In genomic region chr11:110125632-110126031, GRCh38 we compare ENCODE assay signal across 12 cellular contexts. TPM values are rescaled to one million over a fixed set of nuclear protein-coding genes. Genes with fewer than 3 reads are reported as not detected.
DNase-seq lines count a peak whose midpoint lies in the region; ATAC-seq and TF ChIP-seq lines count a peak whose summit lies in the region.
"Had no signal": no experiment of that assay in that cellular context is flagged by ENCODE, and none has a peak within 500 bp of the region (broad histone marks: within the 10 kb centered on the region; RNA-seq: fewer than 3 reads in every experiment).

No MANE protein-coding gene starts in this region.

- H2AFZ ChIP-seq in MM.1S (ENCODE audit: low read length): no peak overlapping the region

- peak; percentile 43 to 87 (median 64) for ATAC-seq in right lobe of liver
- ATAC-seq in activated CD4-positive, alpha-beta T cell treated with anti-CD3 and anti-CD28 coated beads for 36 hours: no peak
- no peak for ATAC-seq in upper lobe of left lung (ENCODE audit: low FRiP score in 2 of 2)
- ATAC-seq: activated naive CD8-positive, alpha-beta T cell treated with anti-CD3 and anti-CD28 coated beads, Interleukin-2, amount 50 U/mL, for 24 hours had no signal

- peak; percentile 8 for DNase-seq in ACHN
- DNase-seq in MM.1S: peak; percentile 49
- peak; percentile 68 for DNase-seq in epithelial cell of proximal tubule (ENCODE audit: low read depth)
- DNase-seq in right lobe of liver: no peak
- DNase-seq in activated CD4-positive, alpha-beta T cell treated with anti-CD3 and anti-CD28 coated beads for 36 hours: no peak
- DNase-seq in NCI-H2081 treated with DMSO at 0.1 percent for 48 hours (lab: John Stamatoyannopoulos, UW): no peak
- DNase-seq in GM10266 (ENCODE audit: extremely low spot score): no peak
- no peak for DNase-seq in upper lobe of left lung
- DNase-seq: activated CD4-positive, CD25-positive, alpha-beta regulatory T cell; activated naive CD8-positive, alpha-beta T cell treated with anti-CD3 and anti-CD28 coated beads, Interleukin-2, amount 50 U/mL, for 24 hours; left cardiac atrium; thyroid gland had no signal

- CTCF ChIA-PET in activated CD4-positive, alpha-beta T cell treated with anti-CD3 and anti-CD28 coated beads for 36 hours (lab: Charles Lee): no interaction called here

- peaks cover 6% of the 10 kb centered on the region for H3K27me3 Mint-ChIP-seq in activated CD4-positive, alpha-beta T cell treated with anti-CD3 and anti-CD28 coated beads for 36 hours
- H3K27me3 Mint-ChIP-seq: activated naive CD8-positive, alpha-beta T cell treated with anti-CD3 and anti-CD28 coated beads, Interleukin-2, amount 50 U/mL, for 24 hours had no signal

- POLR2A ChIA-PET in activated CD4-positive, alpha-beta T cell treated with anti-CD3 and anti-CD28 coated beads for 36 hours (lab: Charles Lee): no interaction called here

- H3K9me3 Mint-ChIP-seq in activated CD4-positive, alpha-beta T cell treated with anti-CD3 and anti-CD28 coated beads for 36 hours (ENCODE audit: low read depth): no peaks in the 10 kb centered on the region
- H3K9me3 Mint-ChIP-seq: activated naive CD8-positive, alpha-beta T cell treated with anti-CD3 and anti-CD28 coated beads, Interleukin-2, amount 50 U/mL, for 24 hours had no signal

- H3K9me3 ChIP-seq in MM.1S (replicated peaks; ENCODE audit: insufficient read depth, low read length) (no peaks in the 10 kb centered on the region), right lobe of liver (no peaks in the 10 kb centered on the region), upper lobe of left lung (no peaks in the 10 kb centered on the region)
- H3K9me3 ChIP-seq: thyroid gland had no signal

- H3K4me2 ChIP-seq in MM.1S (ENCODE audit: low read depth, low read length): no peak overlapping the region

- TF ChIP-seq CTCF in MM.1S (IDR thresholded peaks at IDR 0.05; ENCODE audit: low read length) (no peak), epithelial cell of proximal tubule (conservative IDR thresholded peaks at IDR 0.05; ENCODE audit: low read depth, low read length) (no peak), right lobe of liver (IDR thresholded peaks at IDR 0.05) (no peak), GM10266 (IDR thresholded peaks at IDR 0.05; ENCODE audit: control insufficient read depth, insufficient read depth, low read depth, missing control alignments) (no peak), upper lobe of left lung (IDR thresholded peaks at IDR 0.05) (no peak)

- H3K9ac ChIP-seq in MM.1S (ENCODE audit: low read length): no peak overlapping the region

- H3F3A ChIP-seq in MM.1S (ENCODE audit: insufficient read depth, low read length): no peaks in the 10 kb centered on the region

- H3K36me3 ChIP-seq in MM.1S (replicated peaks; ENCODE audit: insufficient read depth, low read length) (no peaks in the 10 kb centered on the region), right lobe of liver (no peaks in the 10 kb centered on the region), upper lobe of left lung (no peaks in the 10 kb centered on the region)
- H3K36me3 ChIP-seq: thyroid gland had no signal

- H3K27ac Mint-ChIP-seq in activated CD4-positive, alpha-beta T cell treated with anti-CD3 and anti-CD28 coated beads for 36 hours: no peak overlapping the region
- H3K27ac Mint-ChIP-seq: activated naive CD8-positive, alpha-beta T cell treated with anti-CD3 and anti-CD28 coated beads, Interleukin-2, amount 50 U/mL, for 24 hours had no signal

- H3K27me3 ChIP-seq in MM.1S (replicated peaks; ENCODE audit: insufficient read depth, low read length): no peaks in the 10 kb centered on the region
- no peaks in the 10 kb centered on the region for H3K27me3 ChIP-seq in right lobe of liver
- H3K27me3 ChIP-seq in upper lobe of left lung: no peaks in the 10 kb centered on the region
- H3K27me3 ChIP-seq: thyroid gland had no signal

- H4K20me1 ChIP-seq in MM.1S (ENCODE audit: insufficient read depth, low read length): no peaks in the 10 kb centered on the region

- H3K4me1 ChIP-seq in MM.1S (ENCODE audit: low read length) (peaks cover 5% of the 10 kb centered on the region; the same call in 1 of the 2 replicates), right lobe of liver (peaks cover 0 to 14% (median 0%) of the 10 kb centered on the region in 4 donors), upper lobe of left lung (peaks cover 0 to 15% (median 6%) of the 10 kb centered on the region in 4 donors)

- H3K27ac ChIP-seq in MM.1S (ENCODE audit: low read length): no peak overlapping the region
- H3K27ac ChIP-seq in right lobe of liver: no peak overlapping the region
- no peak overlapping the region for H3K27ac ChIP-seq in upper lobe of left lung
- H3K27ac ChIP-seq: thyroid gland had no signal

- no peaks in the 10 kb centered on the region for H3K36me3 Mint-ChIP-seq in activated CD4-positive, alpha-beta T cell treated with anti-CD3 and anti-CD28 coated beads for 36 hours (ENCODE audit: low read depth)

- no peak overlapping the region for H3K4me3 Mint-ChIP-seq in activated CD4-positive, alpha-beta T cell treated with anti-CD3 and anti-CD28 coated beads for 36 hours
- H3K4me3 Mint-ChIP-seq: activated naive CD8-positive, alpha-beta T cell treated with anti-CD3 and anti-CD28 coated beads, Interleukin-2, amount 50 U/mL, for 24 hours had no signal

- no peak for TF ChIP-seq EP300 in upper lobe of left lung (IDR thresholded peaks at IDR 0.05)

- no peak for TF ChIP-seq POLR2A in right lobe of liver (IDR thresholded peaks at IDR 0.05)
- TF ChIP-seq POLR2A in upper lobe of left lung (IDR thresholded peaks at IDR 0.05): no peak

- in situ Hi-C loops in ACHN (cut with HindIII; ENCODE audit: low pct_ligation_motif_present, low pct_unique_long_range_greater_than_20kb, low sequenced_read_pairs): no loop called here

- WGBS in right lobe of liver (ENCODE audit: insufficient coverage, low coverage, low lambda C conversion rate, missing lambda C conversion rate): 63% methylated on average over 2 of the region's 4 CpGs
- WGBS in upper lobe of left lung, 2 donors: 95 to 96% methylated on average over 4 of the region's 4 CpGs

- H3K79me2 ChIP-seq in MM.1S (ENCODE audit: low read length): no peaks in the 10 kb centered on the region

- no peaks in the 10 kb centered on the region for H3K4me1 Mint-ChIP-seq in activated CD4-positive, alpha-beta T cell treated with anti-CD3 and anti-CD28 coated beads for 36 hours
- H3K4me1 Mint-ChIP-seq: activated naive CD8-positive, alpha-beta T cell treated with anti-CD3 and anti-CD28 coated beads, Interleukin-2, amount 50 U/mL, for 24 hours had no signal

- H3K9me2 ChIP-seq in MM.1S (replicated peaks; ENCODE audit: insufficient read depth, low read length): no peaks in the 10 kb centered on the region

- intact Hi-C loops in right lobe of liver (cut with DNase I): no loop called here
- intact Hi-C loops in activated CD4-positive, alpha-beta T cell treated with anti-CD3 and anti-CD28 coated beads for 36 hours (cut with DNase I, micrococcal nuclease): no loop called here

- H3K4me3 ChIP-seq in MM.1S (ENCODE audit: low read length) (no peak overlapping the region), epithelial cell of proximal tubule (ENCODE audit: low read depth, low read length) (no peak overlapping the region), right lobe of liver (no peak overlapping the region), upper lobe of left lung (no peak overlapping the region)
- H3K4me3 ChIP-seq: thyroid gland had no signal

RNA-seq across cellular contexts. Expression of gene ZC3H12C, which starts 32.4 kb away (rescaled TPM):
- total RNA-seq in epithelial cell of proximal tubule (5.0 and 5.8 TPM in 2 replicates), right lobe of liver (1 to 10 TPM; 4.0 to 7.9 (median 4.8) TPM), upper lobe of left lung (10 to 100 TPM in 5 of 6 donors, 1 to 10 TPM in 1; 5.5 to 24.5 (median 14.6) TPM)
- total RNA-seq in activated CD4-positive, alpha-beta T cell treated with anti-CD3 and anti-CD28 coated beads for 36 hours: 1 to 10 TPM; 1.6 TPM

Comparison
In these comparisons a context has a peak if more than half of its experiments do, and no peak if none do; other contexts are left out.
1. DNase-seq: peak in ACHN (single experiment), MM.1S (single experiment) and epithelial cell of proximal tubule (single experiment); none in right lobe of liver (0 of 3), activated CD4-positive, alpha-beta T cell treated with anti-CD3 and anti-CD28 coated beads for 36 hours (single experiment), NCI-H2081 treated with DMSO at 0.1 percent for 48 hours (single experiment), GM10266 (single experiment) and upper lobe of left lung (0 of 2).
2. ATAC-seq: peak in right lobe of liver (4 of 4); none in activated CD4-positive, alpha-beta T cell treated with anti-CD3 and anti-CD28 coated beads for 36 hours (single experiment) and upper lobe of left lung (0 of 2).